In the genomic region with DNA sequence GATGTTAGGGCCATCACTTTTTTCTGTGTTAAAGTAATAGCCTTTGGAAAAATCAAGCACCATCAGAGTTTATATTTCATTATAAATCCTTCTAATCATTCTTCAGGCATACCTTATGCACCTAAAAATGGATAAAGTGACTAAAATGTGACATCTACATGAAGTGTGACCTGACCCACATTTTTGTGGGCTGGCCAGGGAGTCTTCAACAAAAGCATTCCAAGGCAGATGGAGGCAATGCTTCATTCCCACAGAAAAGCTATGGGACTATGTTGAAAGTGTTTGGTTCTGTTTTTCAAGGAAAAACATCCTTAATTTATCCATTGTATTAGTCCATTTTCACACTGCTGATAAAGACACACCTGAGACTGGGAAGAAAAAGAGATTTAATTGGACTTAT, we compare ENCODE assay signal across 22 cellular contexts. TPM values are rescaled to one million over a fixed set of nuclear protein-coding genes. Genes with fewer than 3 reads are reported as not detected.
DNase-seq lines count a peak whose midpoint lies in the region; ATAC-seq, FAIRE-seq and TF ChIP-seq lines count a peak whose summit lies in the region.
"Had no signal": no experiment of that assay in that cellular context is flagged by ENCODE, and none has a peak within 500 bp of the region (broad histone marks: within the 10 kb centered on the region; RNA-seq: fewer than 3 reads in every experiment).

No MANE protein-coding gene starts in this region.

- H3K36me3 ChIP-seq in adipocyte (ENCODE audit: control insufficient read depth, insufficient read depth, low read length, severe bottlenecking) = peaks cover 83% of the 10 kb centered on the region

- peaks cover 13% of the 10 kb centered on the region for H3K9me3 Mint-ChIP-seq in central memory CD8-positive, alpha-beta T cell
- H3K9me3 Mint-ChIP-seq in osteocyte (ENCODE audit: unreplicated experiment) = peaks cover 9% of the 10 kb centered on the region

- peaks cover 14% of the 10 kb centered on the region for H3K9me3 ChIP-seq in adipocyte (ENCODE audit: control insufficient read depth, low read length)

- no peak overlapping the region for H3K4me3 ChIP-seq in AG10803 (ENCODE audit: low read length)
- H3K4me3 ChIP-seq in adipocyte (ENCODE audit: low read length) = no peak overlapping the region
- H3K4me3 ChIP-seq: A549, GM23248 had no signal

- no peak for TF ChIP-seq CTCF in AG10803 (conservative IDR thresholded peaks at IDR 0.05; ENCODE audit: low read length)
- TF ChIP-seq CTCF in osteocyte (IDR thresholded peaks at IDR 0.05) = no peak

- H3K27ac Mint-ChIP-seq in central memory CD8-positive, alpha-beta T cell (ENCODE audit: low read depth) = peak overlapping the region; percentile 67
- peak overlapping the region; percentile 4 for H3K27ac Mint-ChIP-seq in osteocyte (ENCODE audit: unreplicated experiment)
- H3K27ac Mint-ChIP-seq: CD4-positive, alpha-beta memory T cell had no signal

- ATAC-seq in central memory CD8-positive, alpha-beta T cell (replicated peaks; ENCODE audit: extremely low read depth, poor library complexity, severe bottlenecking) = no peak
- ATAC-seq: A549 had no signal

- FAIRE-seq in HTR-8/SVneo (lab: Jason Lieb, UNC) = no peak
- FAIRE-seq: A549, G401.6, GM12892, H1 had no signal

- no peak overlapping the region for H3K9ac ChIP-seq in adipocyte (ENCODE audit: low read length)
- H3K9ac ChIP-seq: GM23248 had no signal

- no peaks in the 10 kb centered on the region for H3K4me1 Mint-ChIP-seq in central memory CD8-positive, alpha-beta T cell
- H3K4me1 Mint-ChIP-seq in osteocyte (ENCODE audit: unreplicated experiment) = peaks cover 14% of the 10 kb centered on the region
- H3K4me1 Mint-ChIP-seq: CD4-positive, alpha-beta memory T cell had no signal

- H3K36me3 Mint-ChIP-seq in central memory CD8-positive, alpha-beta T cell (ENCODE audit: insufficient read depth) = peaks cover 43% of the 10 kb centered on the region
- H3K36me3 Mint-ChIP-seq in osteocyte (ENCODE audit: unreplicated experiment) = peaks cover 70% of the 10 kb centered on the region

- H3K4me1 ChIP-seq in adipocyte (ENCODE audit: control insufficient read depth, insufficient read depth, low read length) = peaks cover 5% of the 10 kb centered on the region
- H3K4me1 ChIP-seq: A549 had no signal

- no peaks in the 10 kb centered on the region for H3K27me3 ChIP-seq in adipocyte (replicated peaks; ENCODE audit: control insufficient read depth, insufficient read depth, low read length)

- in situ Hi-C loops in ACHN (cut with HindIII; ENCODE audit: low pct_ligation_motif_present, low pct_unique_long_range_greater_than_20kb, low sequenced_read_pairs) = no loop called here

- no peak overlapping the region for H3K4me3 Mint-ChIP-seq in central memory CD8-positive, alpha-beta T cell
- no peak overlapping the region for H3K4me3 Mint-ChIP-seq in osteocyte (ENCODE audit: unreplicated experiment)
- H3K4me3 Mint-ChIP-seq: CD4-positive, alpha-beta memory T cell had no signal

- DNase-seq in AG10803 (ENCODE audit: low read depth) = peak; percentile 37
- DNase-seq in adipocyte (ENCODE audit: low read depth) = peak; percentile 17
- DNase-seq in central memory CD8-positive, alpha-beta T cell (ENCODE audit: low spot score in 2 of 2) = no peak
- DNase-seq in osteocyte (ENCODE audit: extremely low spot score, unreplicated experiment) = no peak
- DNase-seq in activated CD8-positive, alpha-beta memory T cell treated with anti-CD3 and anti-CD28 coated beads, Interleukin-2, amount 50 U/mL, for 4 hours = no peak
- no peak for DNase-seq in HTR-8/SVneo (ENCODE audit: insufficient read length, low spot score)
- DNase-seq in NCI-H345 (lab: John Stamatoyannopoulos, UW) = no peak
- DNase-seq in ACHN = no peak
- DNase-seq: 8988T; C1 segment of cervical spinal cord; Calu3; CD4-positive, alpha-beta memory T cell; COR-L47; DMS53; DMS79 treated with DMSO at 0.1 percent for 48 hours; GM23248; H7; HCEC 1CT had no signal

- H3K27me3 Mint-ChIP-seq in central memory CD8-positive, alpha-beta T cell = no peaks in the 10 kb centered on the region
- H3K27me3 Mint-ChIP-seq in osteocyte (ENCODE audit: unreplicated experiment) = no peaks in the 10 kb centered on the region
- H3K27me3 Mint-ChIP-seq: CD4-positive, alpha-beta memory T cell had no signal

RNA-seq across cellular contexts. Expression of a gene that starts 58.8 kb away (rescaled TPM):
- 20.3 and 22.1 TPM in 2 replicates for total RNA-seq in osteocyte

Comparison
In these comparisons a context has a peak if more than half of its experiments do, and no peak if none do; other contexts are left out.
1. DNase-seq: peak in AG10803 (single experiment) and adipocyte (single experiment); none in central memory CD8-positive, alpha-beta T cell (0 of 2), osteocyte (single experiment), activated CD8-positive, alpha-beta memory T cell treated with anti-CD3 and anti-CD28 coated beads, Interleukin-2, amount 50 U/mL, for 4 hours (single experiment), HTR-8/SVneo (single experiment), NCI-H345 (single experiment) and ACHN (single experiment).